7 cellular contexts compared by ENCODE assay signal in the genomic region with DNA sequence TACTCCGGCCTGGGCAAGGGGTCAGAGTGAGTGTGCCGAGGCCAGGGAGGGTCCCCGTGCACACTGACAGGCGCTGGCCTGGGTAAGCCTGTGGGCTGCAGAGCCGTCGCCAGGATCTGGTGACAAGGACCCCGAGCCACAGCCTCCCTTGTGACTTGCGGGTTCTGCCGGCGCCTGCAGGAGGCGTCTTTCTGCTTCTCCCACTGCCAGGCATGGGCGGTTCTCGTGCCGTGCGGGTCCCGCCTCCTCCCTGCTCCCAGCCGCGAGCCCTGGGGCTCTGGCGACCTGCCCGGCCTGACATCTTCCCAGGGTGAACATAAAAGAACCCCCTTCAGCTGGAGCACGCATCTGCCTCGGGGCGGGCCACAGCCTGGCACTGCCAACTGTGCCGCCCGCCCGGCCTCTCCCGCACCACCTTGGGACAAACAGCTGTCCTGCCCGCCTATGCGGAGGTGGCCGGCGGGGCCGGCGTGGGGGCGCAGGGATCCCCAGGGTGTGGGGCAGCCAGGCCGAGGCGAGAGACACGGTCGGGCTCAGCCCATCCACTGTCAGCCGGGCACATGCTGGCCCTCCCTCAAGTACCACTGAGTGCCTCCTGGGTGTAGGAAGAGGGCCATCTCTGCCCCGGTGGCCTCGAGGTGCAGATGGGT. TPM values are rescaled to one million over a fixed set of nuclear protein-coding genes. Genes with fewer than 3 reads are reported as not detected.
A peak's percentile ranks its signal among the peaks of the same experiment; 100 is the strongest.
DNase-seq lines count a peak whose midpoint lies in the region; ATAC-seq and TF ChIP-seq lines count a peak whose summit lies in the region.

No MANE protein-coding gene starts in this region.

- H3K27ac Mint-ChIP-seq in brain = no peak overlapping the region
- no peak overlapping the region for H3K27ac Mint-ChIP-seq in immature natural killer cell

- peak; percentile 69 for TF ChIP-seq CTCF in GM12875 (IDR thresholded peaks at IDR 0.05; ENCODE audit: borderline replicate concordance, insufficient read depth, low read depth, low read length)
- peak; percentile 41 to 58 for TF ChIP-seq CTCF in brain (conservative IDR thresholded peaks at IDR 0.05)

- H3K4me1 Mint-ChIP-seq in brain (peaks cover 13% of the 10 kb centered on the region), immature natural killer cell (peaks cover 0 to 9% of the 10 kb centered on the region in 2 donors)

- no peaks in the 10 kb centered on the region for H3K36me3 Mint-ChIP-seq in brain
- no peaks in the 10 kb centered on the region for H3K36me3 Mint-ChIP-seq in immature natural killer cell

- ATAC-seq in HG03108 (IDR thresholded peaks at IDR 0.05; ENCODE audit: unreplicated experiment) = no peak

- H3K4me3 Mint-ChIP-seq in brain (peak overlapping the region in 2 of 5 experiments; percentile 49 to 63), immature natural killer cell (peak overlapping the region in 2 of 5 donors; percentile 6 to 56)

- DNase-seq in NCI-H2029 (lab: John Stamatoyannopoulos, UW) (peak; percentile 94), T1000 (lab: John Stamatoyannopoulos, UW) (peak; percentile 96), immature natural killer cell (peak; percentile 50 to 55 (median 50))
- peak; percentile 69 to 77 for DNase-seq in stimulated activated CD4-positive, alpha-beta T cell treated with anti-CD3 and anti-CD28 coated beads, Interleukin-2, amount 100 ng/mL, for 24 hours

- H3K27me3 Mint-ChIP-seq in brain (peaks cover 22% of the 10 kb centered on the region), immature natural killer cell (ENCODE audit: low read depth in 3 of 3) (peaks cover 3 to 17% (median 10%) of the 10 kb centered on the region in 3 donors)

- no peak overlapping the region for H3K4me3 ChIP-seq in GM12875 (ENCODE audit: low read depth, low read length)

- H3K9me3 Mint-ChIP-seq in brain (peaks cover 0 to 3% (median 0%) of the 10 kb centered on the region in 5 experiments), immature natural killer cell (no peaks in the 10 kb centered on the region)

RNA-seq across cellular contexts. Expression of a gene that starts 1.5 kb away (rescaled TPM):
- polyA plus RNA-seq in brain (ENCODE audit: insufficient read depth, low read depth, low replicate concordance) = 69.0 TPM
- polyA plus RNA-seq in immature natural killer cell = not detected

RNA-seq across cellular contexts. Expression of a gene that starts 15.8 kb away (rescaled TPM):
- polyA plus RNA-seq in brain (ENCODE audit: insufficient read depth, low read depth, low replicate concordance) (1,263 TPM), immature natural killer cell (100 to 1,000 TPM; 513 to 682 (median 576) TPM)

RNA-seq across cellular contexts. Expression of a gene that starts 44.4 kb away (rescaled TPM):
- polyA plus RNA-seq in brain (ENCODE audit: insufficient read depth, low read depth, low replicate concordance) (1.4 TPM), immature natural killer cell (100 to 1,000 TPM; 584 to 982 (median 652) TPM)

RNA-seq across cellular contexts. Expression of a gene that starts 45.1 kb away (rescaled TPM):
- polyA plus RNA-seq in brain (ENCODE audit: insufficient read depth, low read depth, low replicate concordance) (122 TPM), immature natural killer cell (10 to 100 TPM; 26.6 to 38.1 (median 37.5) TPM)

RNA-seq across cellular contexts. Expression of a gene that starts 51.5 kb away (rescaled TPM):
- 1.6 TPM for polyA plus RNA-seq in brain (ENCODE audit: insufficient read depth, low read depth, low replicate concordance)
- under 1 TPM in 1 of 3 donors, not detected in 2; 0.54 TPM for polyA plus RNA-seq in immature natural killer cell

Comparison
In these comparisons a context has a peak if more than half of its experiments do, and no peak if none do; other contexts are left out.
1. RNA of a gene that starts 1.5 kb away (polyA plus RNA-seq): 69.0 TPM in brain (single experiment); not detected in immature natural killer cell; every median in the first group is over 10 times any median in the second.
2. RNA of a gene that starts 44.4 kb away (polyA plus RNA-seq): 584 to 982 TPM in immature natural killer cell; 1.4 TPM in brain (single experiment); every median in the first group is over 100 times any median in the second.
3. Peak in every context shown above with its lines, with median percentiles within 50 percentile points of each other: DNase-seq.